In the genomic region with DNA sequence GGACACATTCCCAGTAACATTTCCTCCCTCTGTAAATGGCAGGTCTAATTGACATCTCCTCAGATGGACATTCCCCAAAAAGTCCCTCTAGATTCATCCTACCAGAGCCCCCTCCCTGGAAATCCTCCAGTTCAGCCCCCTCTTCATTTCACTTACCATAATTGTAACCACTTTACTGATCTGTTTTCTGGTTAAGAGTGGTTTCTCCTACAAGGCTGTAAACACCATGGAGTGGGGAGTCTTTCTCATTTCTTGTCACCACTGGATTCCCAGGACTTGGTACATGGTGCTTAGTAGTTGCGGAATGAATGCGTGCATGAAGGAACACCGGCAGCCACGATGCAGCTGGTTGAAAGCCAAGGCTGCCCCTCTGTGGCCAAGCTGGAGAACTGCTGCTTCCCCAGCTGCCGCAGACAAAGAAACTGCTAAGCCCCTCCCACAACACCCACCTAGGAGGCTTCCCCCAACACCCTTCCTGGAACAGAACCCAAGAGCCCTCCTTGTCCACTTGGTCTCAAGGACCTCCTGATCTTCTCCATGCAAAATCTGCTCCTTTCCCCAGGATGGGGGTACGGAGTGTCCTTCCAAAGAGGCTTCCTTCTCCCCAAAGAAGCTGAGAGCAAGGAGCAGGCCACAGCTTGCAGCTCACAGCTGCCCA, we compare ENCODE assay signal across 8 cellular contexts. TPM values are rescaled to one million over a fixed set of nuclear protein-coding genes. Genes with fewer than 3 reads are reported as not detected.
A peak's percentile ranks its signal among the peaks of the same experiment; 100 is the strongest.
DNase-seq lines count a peak whose midpoint lies in the region; ATAC-seq, FAIRE-seq and TF ChIP-seq lines count a peak whose summit lies in the region.

No MANE protein-coding gene starts in this region.

- H3K79me2 ChIP-seq in endothelial cell of umbilical vein (ENCODE audit: control insufficient read depth, insufficient read depth, low read length) = no peaks in the 10 kb centered on the region

- no peak overlapping the region for H3K9ac ChIP-seq in endothelial cell of umbilical vein (replicated peaks; ENCODE audit: extremely low read depth, insufficient read depth, low read length)

- H3K27me3 ChIP-seq in endothelial cell of umbilical vein (ENCODE audit: control insufficient read depth in 2 of 2, insufficient read depth in 2 of 2, low read length in 2 of 2) = no peaks in the 10 kb centered on the region

- H3K4me2 ChIP-seq in endothelial cell of umbilical vein (ENCODE audit: insufficient read depth, low read length) = no peak overlapping the region

- H3K27ac ChIP-seq in endothelial cell of umbilical vein (ENCODE audit: insufficient read depth, low read depth, low read length) (no peak overlapping the region), mesodermal cell (ENCODE audit: low read depth, low read length, severe bottlenecking) (peak overlapping the region; percentile 66)

- CTCF ChIA-PET in endothelial cell of umbilical vein (lab: Charles Lee) = interaction anchor here (0.8 to 5.8 kb wide), 21 partner anchors 9 to 137 kb away, joined by 3 to 337 read pairs (median 4); a partner anchor contains a TSS

- DNase-seq in D721Med (ENCODE audit: insufficient read length, low spot score) = peak; percentile 67
- peak; percentile 46 for DNase-seq in NCI-H82 treated with DMSO at 0.1 percent for 48 hours (lab: John Stamatoyannopoulos, UW; ENCODE audit: unreplicated experiment)
- DNase-seq in activated CD8-positive, alpha-beta memory T cell treated with anti-CD3 and anti-CD28 coated beads for 24 hours = peak; percentile 87
- peak; percentile 86 for DNase-seq in endothelial cell of umbilical vein (ENCODE audit: low read depth, low spot score)
- peak; percentile 50 to 56 for DNase-seq in stimulated activated CD8-positive, alpha-beta memory T cell treated with anti-CD3 and anti-CD28 coated beads, Interleukin-2, amount 100 ng/mL, for 1 hour (ENCODE audit: low read depth in 2 of 2)

- TF ChIP-seq POLR2A in endothelial cell of umbilical vein (IDR thresholded peaks at IDR 0.05; ENCODE audit: low read depth, low read length) = no peak

- peak; percentile 94 for TF ChIP-seq CTCF in D721Med (IDR thresholded peaks at IDR 0.05; ENCODE audit: insufficient read depth, missing control alignments)
- TF ChIP-seq CTCF in endothelial cell of umbilical vein (IDR thresholded peaks at IDR 0.05; ENCODE audit: extremely low read depth in 1 of 2, insufficient read depth in 1 of 2, low read depth in 1 of 2, low read length in 2 of 2) = peak; percentile 88 to 96

- peak overlapping the region; percentile 13 for H2AFZ ChIP-seq in endothelial cell of umbilical vein (ENCODE audit: low read depth, low read length)

- POLR2A ChIA-PET in endothelial cell of umbilical vein (lab: Charles Lee) = interaction anchor here (1.3 kb wide), 1 partner anchor 38 kb away, joined by 13 read pairs; no protein-coding TSS in a partner anchor

- H3K4me3 ChIP-seq in endothelial cell of umbilical vein (replicated peaks in 1 of 3; ENCODE audit: insufficient read depth in 1 of 3, low read depth in 1 of 3, low read length in 3 of 3) (no peak overlapping the region), mesodermal cell (ENCODE audit: extremely low read depth, insufficient read depth, low read length, poor library complexity, severe bottlenecking) (no peak overlapping the region)

- H3K4me1 ChIP-seq in endothelial cell of umbilical vein (ENCODE audit: control insufficient read depth, extremely low read depth, insufficient read depth, low read length) = no peaks in the 10 kb centered on the region
- H3K4me1 ChIP-seq in mesodermal cell (ENCODE audit: control insufficient read depth, insufficient read depth, low read length, poor library complexity, severe bottlenecking) = peaks cover 4% of the 10 kb centered on the region

- WGBS in mesodermal cell (ENCODE audit: insufficient coverage in 2 of 2), 2 experiments = 8 to 37% methylated on average over 3 to 5 of the region's 6 CpGs

- no peaks in the 10 kb centered on the region for H3K9me3 ChIP-seq in endothelial cell of umbilical vein (replicated peaks; ENCODE audit: control insufficient read depth, insufficient read depth, low read length)
- no peaks in the 10 kb centered on the region for H3K9me3 ChIP-seq in mesodermal cell (ENCODE audit: control insufficient read depth, low read length)

- BruUV-seq in endothelial cell of umbilical vein (replicated peaks; lab: Mats Ljungman, UMichigan) = no TSS peak

- H3K36me3 ChIP-seq in endothelial cell of umbilical vein (ENCODE audit: control insufficient read depth in 2 of 2, extremely low read depth in 1 of 2, insufficient read depth in 2 of 2, low read length in 2 of 2) = peaks cover 0 to 4% of the 10 kb centered on the region in 2 experiments
- H3K36me3 ChIP-seq in mesodermal cell (ENCODE audit: control insufficient read depth, insufficient read depth, low read length) = peaks cover 18% of the 10 kb centered on the region

- ATAC-seq in HG03095 (IDR thresholded peaks at IDR 0.05; ENCODE audit: unreplicated experiment) = peak; percentile 76
- no peak for ATAC-seq in HG03469 (IDR thresholded peaks at IDR 0.05; ENCODE audit: unreplicated experiment)

- no peaks in the 10 kb centered on the region for H4K20me1 ChIP-seq in endothelial cell of umbilical vein (replicated peaks; ENCODE audit: control insufficient read depth, extremely low read depth, insufficient read depth, low read length)

- H3K9me1 ChIP-seq in endothelial cell of umbilical vein (replicated peaks; ENCODE audit: control insufficient read depth, extremely low read depth, insufficient read depth, low read length) = no peaks in the 10 kb centered on the region

- dilution Hi-C loops in endothelial cell of umbilical vein (cut with MboI; ENCODE audit: extremely low pct_ligation_motif_present, low sequenced_read_pairs) = no loop called here

- intact Hi-C loops in endothelial cell of umbilical vein (cut with micrococcal nuclease) = loop anchor here (1.0 to 5.0 kb wide), 4 partner anchors 25 to 299 kb away; no protein-coding TSS in a partner anchor

- FAIRE-seq in D721Med (lab: Jason Lieb, UNC) (no peak), endothelial cell of umbilical vein (lab: Jason Lieb, UNC) (peak; percentile 97)

TF ChIP-seq in endothelial cell of umbilical vein, 7 proteins besides CTCF, POLR2A, EP300 and RAD21:
- TF ChIP-seq, protein P1, sequence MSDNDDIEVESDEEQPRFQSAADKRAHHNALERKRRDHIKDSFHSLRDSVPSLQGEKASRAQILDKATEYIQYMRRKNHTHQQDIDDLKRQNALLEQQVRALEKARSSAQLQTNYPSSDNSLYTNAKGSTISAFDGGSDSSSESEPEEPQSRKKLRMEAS (IDR thresholded peaks at IDR 0.05; ENCODE audit: insufficient read depth, insufficient read length) = no peak
- TF ChIP-seq MYC (IDR thresholded peaks at IDR 0.05; ENCODE audit: low read depth, low read length) (no peak), EZH2 (IDR thresholded peaks at IDR 0.05; ENCODE audit: borderline replicate concordance, low read depth, low read length, severe bottlenecking) (no peak), FOS (IDR thresholded peaks at IDR 0.05; ENCODE audit: borderline replicate concordance, insufficient read depth, low read length) (no peak)

RNA-seq across cellular contexts. Expression of a gene that starts 18.6 kb away (rescaled TPM):
- total RNA-seq in endothelial cell of umbilical vein = 18.4 and 20.1 TPM in 2 replicates
- 15.7 and 19.7 TPM in 2 replicates for polyA plus RNA-seq in endothelial cell of umbilical vein
- polyA plus RNA-seq in endothelial cell of umbilical vein (2011; cell fraction: cytosol; rRNA removed) = 9.1 and 11.9 TPM in 2 replicates
- 12.8 and 12.9 TPM in 2 replicates for polyA plus RNA-seq in endothelial cell of umbilical vein (2011; cell fraction: nucleus; rRNA removed)
- 8.2 and 12.1 TPM in 2 replicates for polyA plus RNA-seq in endothelial cell of umbilical vein (2012)
- 6.3 and 8.2 TPM in 2 replicates for polyA minus RNA-seq in endothelial cell of umbilical vein
- not detected for polyA minus RNA-seq in endothelial cell of umbilical vein (2011; cell fraction: cytosol; rRNA and poly(A)+ RNA removed)
- 3.1 and 7.9 TPM in 2 replicates for polyA minus RNA-seq in endothelial cell of umbilical vein (2011; cell fraction: nucleus; rRNA and poly(A)+ RNA removed)
- polyA plus RNA-seq in mesodermal cell (2013, experiment 1 of 2) = 28.7 TPM
- 20.2 TPM for polyA plus RNA-seq in mesodermal cell (2013, experiment 2 of 2)

RNA-seq across cellular contexts. Expression of a gene that starts 39.4 kb away (rescaled TPM):
- 20.1 and 24.2 TPM in 2 replicates for total RNA-seq in endothelial cell of umbilical vein
- 33.6 and 38.1 TPM in 2 replicates for polyA plus RNA-seq in endothelial cell of umbilical vein
- 19.9 and 24.6 TPM in 2 replicates for polyA plus RNA-seq in endothelial cell of umbilical vein (2011; cell fraction: cytosol; rRNA removed)
- 33.5 and 50.8 TPM in 2 replicates for polyA plus RNA-seq in endothelial cell of umbilical vein (2011; cell fraction: nucleus; rRNA removed)
- 14.3 and 15.8 TPM in 2 replicates for polyA plus RNA-seq in endothelial cell of umbilical vein (2012)
- 40.5 and 44.8 TPM in 2 replicates for polyA minus RNA-seq in endothelial cell of umbilical vein
- 4.0 TPM for polyA minus RNA-seq in endothelial cell of umbilical vein (2011; cell fraction: cytosol; rRNA and poly(A)+ RNA removed)
- polyA minus RNA-seq in endothelial cell of umbilical vein (2011; cell fraction: nucleus; rRNA and poly(A)+ RNA removed) = 21.8 and 24.5 TPM in 2 replicates
- polyA plus RNA-seq in mesodermal cell (2013, experiment 1 of 2) = 17.7 TPM
- 17.0 TPM for polyA plus RNA-seq in mesodermal cell (2013, experiment 2 of 2)

RNA-seq across cellular contexts. Expression of a gene that starts 51.2 kb away (rescaled TPM):
- total RNA-seq in endothelial cell of umbilical vein = 126 and 138 TPM in 2 replicates
- polyA plus RNA-seq in endothelial cell of umbilical vein = 68.1 and 85.1 TPM in 2 replicates
- polyA plus RNA-seq in endothelial cell of umbilical vein (2011; cell fraction: cytosol; rRNA removed) = 39.4 and 44.2 TPM in 2 replicates
- 186 and 198 TPM in 2 replicates for polyA plus RNA-seq in endothelial cell of umbilical vein (2011; cell fraction: nucleus; rRNA removed)
- 54.1 and 54.9 TPM in 2 replicates for polyA plus RNA-seq in endothelial cell of umbilical vein (2012)
- polyA minus RNA-seq in endothelial cell of umbilical vein = 86.6 and 102 TPM in 2 replicates
- polyA minus RNA-seq in endothelial cell of umbilical vein (2011; cell fraction: cytosol; rRNA and poly(A)+ RNA removed) = 22.4 TPM
- polyA minus RNA-seq in endothelial cell of umbilical vein (2011; cell fraction: nucleus; rRNA and poly(A)+ RNA removed) = 145 and 223 TPM in 2 replicates
- polyA plus RNA-seq in mesodermal cell (2013, experiment 1 of 2) = 83.8 TPM
- 71.0 TPM for polyA plus RNA-seq in mesodermal cell (2013, experiment 2 of 2)
